28 cellular contexts compared by ENCODE assay signal in the genomic region with DNA sequence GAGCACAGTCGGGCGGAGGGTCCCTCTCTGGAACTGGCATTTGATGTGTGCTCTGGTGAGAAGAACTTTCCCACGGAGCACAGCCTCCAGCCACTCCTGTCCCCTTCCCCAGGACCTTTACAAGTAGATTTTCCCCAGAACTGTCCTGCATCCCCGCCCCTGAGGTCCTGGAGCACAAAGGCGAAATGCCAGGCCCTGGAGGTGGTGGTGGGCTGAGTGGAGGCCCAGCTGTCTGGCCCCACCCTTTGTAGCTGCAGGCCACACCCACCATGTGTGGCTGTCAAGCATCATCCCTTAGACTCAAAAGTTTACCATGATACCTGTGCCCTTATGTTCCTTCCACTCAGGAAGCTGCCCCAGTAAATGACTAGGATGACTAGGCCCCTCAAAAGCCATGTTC. TPM values are rescaled to one million over a fixed set of nuclear protein-coding genes. Genes with fewer than 3 reads are reported as not detected.
DNase-seq lines count a peak whose midpoint lies in the region; ATAC-seq and TF ChIP-seq lines count a peak whose summit lies in the region.
"Had no signal": no experiment of that assay in that cellular context is flagged by ENCODE, and none has a peak within 500 bp of the region (broad histone marks: within the 10 kb centered on the region; RNA-seq: fewer than 3 reads in every experiment).

No MANE protein-coding gene starts in this region.

- no peaks in the 10 kb centered on the region for H3K27me3 ChIP-seq in HUES6 (ENCODE audit: control insufficient read depth, insufficient read depth, low read length)
- H3K27me3 ChIP-seq in endodermal cell (ENCODE audit: control insufficient read depth, insufficient read depth, low read length, poor library complexity, severe bottlenecking) = no peaks in the 10 kb centered on the region
- H3K27me3 ChIP-seq: ascending aorta, cardiac muscle cell, gastroesophageal sphincter, neural progenitor cell, right atrium auricular region, SJCRH30, uterus had no signal

- no peak overlapping the region for H3K9ac ChIP-seq in HUES6 (ENCODE audit: low read length)
- no peak overlapping the region for H3K9ac ChIP-seq in endodermal cell (ENCODE audit: extremely low read depth, low read length, poor library complexity, severe bottlenecking)
- H3K9ac ChIP-seq: KMS-11, neural progenitor cell had no signal

- TF ChIP-seq CTCF in endodermal cell (conservative IDR thresholded peaks at IDR 0.05) = no peak

- H3K36me3 ChIP-seq in HUES6 (ENCODE audit: control insufficient read depth, insufficient read depth, low read length) = peaks cover 74% of the 10 kb centered on the region
- peaks cover 28% of the 10 kb centered on the region for H3K36me3 ChIP-seq in endodermal cell (ENCODE audit: control insufficient read depth, insufficient read depth, low read length)
- H3K36me3 ChIP-seq: neural progenitor cell, uterus had no signal

- H3K9me3 ChIP-seq in HUES6 (ENCODE audit: control insufficient read depth, insufficient read depth, low read depth, low read length) (no peaks in the 10 kb centered on the region), endodermal cell (ENCODE audit: control insufficient read depth, low read length) (no peaks in the 10 kb centered on the region)
- H3K9me3 ChIP-seq: ascending aorta, gastroesophageal sphincter, right atrium auricular region, SJCRH30, uterus had no signal

- H3K36me3 Mint-ChIP-seq in activated T-cell treated with anti-CD3 and anti-CD28 coated beads, Interleukin-2, amount 50 U/mL, for 24 hours (ENCODE audit: low read depth) = peaks cover 89% of the 10 kb centered on the region
- peaks cover 36% of the 10 kb centered on the region for H3K36me3 Mint-ChIP-seq in activated T-cell treated with anti-CD3 and anti-CD28 coated beads, Interleukin-2, amount 50 U/mL, for 4 hours (ENCODE audit: insufficient read depth)
- peaks cover 51% of the 10 kb centered on the region for H3K36me3 Mint-ChIP-seq in endodermal cell (ENCODE audit: low read depth)
- peaks cover 54 to 66% of the 10 kb centered on the region in 2 donors for H3K36me3 Mint-ChIP-seq in stimulated activated naive B cell treated with anti-CD40 and anti-IgM and Interleukin-4, amounts not matched to agents 10 μg/mL and 1 μg/mL and 100 μg/mL, for 72 hours

- H3K27me3 Mint-ChIP-seq in activated T-cell treated with anti-CD3 and anti-CD28 coated beads, Interleukin-2, amount 50 U/mL, for 24 hours = no peaks in the 10 kb centered on the region
- no peaks in the 10 kb centered on the region for H3K27me3 Mint-ChIP-seq in activated T-cell treated with anti-CD3 and anti-CD28 coated beads, Interleukin-2, amount 50 U/mL, for 4 hours (ENCODE audit: low read depth)
- H3K27me3 Mint-ChIP-seq in endodermal cell (ENCODE audit: insufficient read depth) = no peaks in the 10 kb centered on the region
- H3K27me3 Mint-ChIP-seq in stimulated activated naive B cell treated with anti-CD40 and anti-IgM and Interleukin-4, amounts not matched to agents 10 μg/mL and 1 μg/mL and 100 μg/mL, for 72 hours = no peaks in the 10 kb centered on the region
- H3K27me3 Mint-ChIP-seq: stimulated activated naive CD8-positive, alpha-beta T cell treated with anti-CD3 and anti-CD28 coated beads, Interleukin-15, amount 100 ng/mL, for 72 hours had no signal

- H3K9me3 Mint-ChIP-seq in activated T-cell treated with anti-CD3 and anti-CD28 coated beads, Interleukin-2, amount 50 U/mL, for 24 hours = no peaks in the 10 kb centered on the region
- no peaks in the 10 kb centered on the region for H3K9me3 Mint-ChIP-seq in activated T-cell treated with anti-CD3 and anti-CD28 coated beads, Interleukin-2, amount 50 U/mL, for 4 hours
- no peaks in the 10 kb centered on the region for H3K9me3 Mint-ChIP-seq in endodermal cell
- no peaks in the 10 kb centered on the region for H3K9me3 Mint-ChIP-seq in stimulated activated naive B cell treated with anti-CD40 and anti-IgM and Interleukin-4, amounts not matched to agents 10 μg/mL and 1 μg/mL and 100 μg/mL, for 72 hours
- H3K9me3 Mint-ChIP-seq: neural progenitor cell; stimulated activated naive CD8-positive, alpha-beta T cell treated with anti-CD3 and anti-CD28 coated beads, Interleukin-15, amount 100 ng/mL, for 72 hours; WTC11 had no signal

- H3K4me1 ChIP-seq in HUES6 (ENCODE audit: control insufficient read depth, insufficient read depth, low read length) = peaks cover 14% of the 10 kb centered on the region; the same call in 1 of the 2 replicates
- peaks cover 11% of the 10 kb centered on the region for H3K4me1 ChIP-seq in endodermal cell (ENCODE audit: control insufficient read depth, insufficient read depth, low read length)
- H3K4me1 ChIP-seq: ascending aorta, neural progenitor cell, SJCRH30, uterus had no signal

- ATAC-seq in activated T-cell treated with anti-CD3 and anti-CD28 coated beads, Interleukin-2, amount 50 U/mL, for 4 hours = no peak
- no peak for ATAC-seq in stimulated activated naive B cell treated with anti-CD40 and anti-IgM and Interleukin-4, amounts not matched to agents 10 μg/mL and 1 μg/mL and 100 μg/mL, for 72 hours (replicated peaks)
- no peak for ATAC-seq in GM18502 (IDR thresholded peaks at IDR 0.05; ENCODE audit: poor library complexity, unreplicated experiment)
- ATAC-seq: gastroesophageal sphincter, WTC11 had no signal

- 90 to 93% methylated on average over 2 to 5 of the region's 5 CpGs for WGBS in endodermal cell (ENCODE audit: insufficient coverage in 1 of 2, insufficient read length in 1 of 2), 2 experiments

- peaks cover 40% of the 10 kb centered on the region for H3K4me1 Mint-ChIP-seq in activated T-cell treated with anti-CD3 and anti-CD28 coated beads, Interleukin-2, amount 50 U/mL, for 24 hours (ENCODE audit: low read depth)
- peaks cover 43% of the 10 kb centered on the region for H3K4me1 Mint-ChIP-seq in activated T-cell treated with anti-CD3 and anti-CD28 coated beads, Interleukin-2, amount 50 U/mL, for 4 hours (ENCODE audit: low read depth)
- peaks cover 5% of the 10 kb centered on the region for H3K4me1 Mint-ChIP-seq in endodermal cell
- peaks cover 3 to 7% of the 10 kb centered on the region in 2 donors for H3K4me1 Mint-ChIP-seq in stimulated activated naive B cell treated with anti-CD40 and anti-IgM and Interleukin-4, amounts not matched to agents 10 μg/mL and 1 μg/mL and 100 μg/mL, for 72 hours
- H3K4me1 Mint-ChIP-seq: neural progenitor cell had no signal

- no peak overlapping the region for H3K4me3 Mint-ChIP-seq in activated T-cell treated with anti-CD3 and anti-CD28 coated beads, Interleukin-2, amount 50 U/mL, for 24 hours
- H3K4me3 Mint-ChIP-seq in activated T-cell treated with anti-CD3 and anti-CD28 coated beads, Interleukin-2, amount 50 U/mL, for 4 hours = no peak overlapping the region
- H3K4me3 Mint-ChIP-seq in endodermal cell = no peak overlapping the region
- no peak overlapping the region for H3K4me3 Mint-ChIP-seq in stimulated activated naive B cell treated with anti-CD40 and anti-IgM and Interleukin-4, amounts not matched to agents 10 μg/mL and 1 μg/mL and 100 μg/mL, for 72 hours
- H3K4me3 Mint-ChIP-seq: neural progenitor cell; stimulated activated naive CD8-positive, alpha-beta T cell treated with anti-CD3 and anti-CD28 coated beads, Interleukin-15, amount 100 ng/mL, for 72 hours; WTC11 had no signal

- peak overlapping the region; percentile 69 for H3K27ac Mint-ChIP-seq in activated T-cell treated with anti-CD3 and anti-CD28 coated beads, Interleukin-2, amount 50 U/mL, for 24 hours
- H3K27ac Mint-ChIP-seq in endodermal cell = peak overlapping the region; percentile 21
- H3K27ac Mint-ChIP-seq in stimulated activated naive B cell treated with anti-CD40 and anti-IgM and Interleukin-4, amounts not matched to agents 10 μg/mL and 1 μg/mL and 100 μg/mL, for 72 hours = peak overlapping the region; percentile 62
- H3K27ac Mint-ChIP-seq: neural progenitor cell, WTC11 had no signal

- DNase-seq in activated T-cell treated with anti-CD3 and anti-CD28 coated beads, Interleukin-2, amount 50 U/mL, for 24 hours = no peak
- DNase-seq in activated T-cell treated with anti-CD3 and anti-CD28 coated beads, Interleukin-2, amount 50 U/mL, for 4 hours = no peak
- DNase-seq in endodermal cell (no peak), NCI-H748 (lab: John Stamatoyannopoulos, UW; ENCODE audit: unreplicated experiment) (no peak), activated gamma-delta T cell treated with Interleukin-2 at 50 U/mL for 16 hours (no peak)
- DNase-seq in stimulated activated naive B cell treated with anti-CD40 and anti-IgM and Interleukin-4, amounts not matched to agents 10 μg/mL and 1 μg/mL and 100 μg/mL, for 72 hours = no peak
- DNase-seq: activated effector memory CD4-positive, alpha-beta T cell treated with anti-CD3 and anti-CD28 coated beads, Interleukin-2, amount 50 U/mL, for 16 hours; AML-193; EL; hippocampal formation; MM.1S; NCI-H1417; NCI-H2029 treated with DMSO at 0.1 percent for 48 hours; NCI-H748 treated with DMSO at 0.1 percent for 48 hours; SJCRH30; stimulated activated CD4-positive, alpha-beta T cell treated with anti-CD3 and anti-CD28 coated beads, Interleukin-1b, Interleukin-23, amount 100 ng/mL, for 48 hours; stimulated activated naive CD8-positive, alpha-beta T cell treated with anti-CD3 and anti-CD28 coated beads, Interleukin-15, amount 100 ng/mL, for 72 hours; uterus had no signal

- no peak overlapping the region for H3K4me3 ChIP-seq in HUES6 (ENCODE audit: low read depth, low read length)
- no peak overlapping the region for H3K4me3 ChIP-seq in endodermal cell (ENCODE audit: low read length)
- H3K4me3 ChIP-seq: ascending aorta, cardiac muscle cell, gastroesophageal sphincter, lung, neural progenitor cell, right atrium auricular region, SJCRH30, uterus had no signal

- H3K27ac ChIP-seq in HUES6 (ENCODE audit: low read depth, low read length) (0 out of 2 replicates have a peak overlapping the region, but pooled peaks have one; percentile 14), endodermal cell (ENCODE audit: low read depth, low read length) (no peak overlapping the region)
- H3K27ac ChIP-seq: ascending aorta, cardiac muscle cell, gastroesophageal sphincter, KMS-11, neural progenitor cell, right atrium auricular region, SJCRH30, uterus had no signal

RNA-seq across cellular contexts. Expression of a gene that starts 37.7 kb away (rescaled TPM):
- 10 to 100 TPM; 27.4 to 38.3 (median 32.7) TPM for total RNA-seq in activated T-cell treated with anti-CD3 and anti-CD28 coated beads, Interleukin-2, amount 50 U/mL, for 4 hours
- 1 to 10 TPM in 1 of 2 donors, under 1 TPM in 1; 0.42 to 1.5 TPM for total RNA-seq in endodermal cell
- polyA plus RNA-seq in endodermal cell (2013, experiment 1 of 2) = 1.6 TPM
- polyA plus RNA-seq in endodermal cell (2013, experiment 2 of 2) = 1.5 TPM

Comparison
In these comparisons a context has a peak if more than half of its experiments do, and no peak if none do; other contexts are left out.
1. RNA of a gene that starts 37.7 kb away (total RNA-seq): 27.4 to 38.3 TPM in activated T-cell treated with anti-CD3 and anti-CD28 coated beads, Interleukin-2, amount 50 U/mL, for 4 hours; 0.42 to 1.5 TPM in endodermal cell; every median in the first group is over 10 times any median in the second.
2. Peak in every context shown above with its lines, with median percentiles within 50 percentile points of each other: H3K27ac Mint-ChIP-seq.